Comparison of ENCODE assay signal across 10 cellular contexts in the genomic region with DNA sequence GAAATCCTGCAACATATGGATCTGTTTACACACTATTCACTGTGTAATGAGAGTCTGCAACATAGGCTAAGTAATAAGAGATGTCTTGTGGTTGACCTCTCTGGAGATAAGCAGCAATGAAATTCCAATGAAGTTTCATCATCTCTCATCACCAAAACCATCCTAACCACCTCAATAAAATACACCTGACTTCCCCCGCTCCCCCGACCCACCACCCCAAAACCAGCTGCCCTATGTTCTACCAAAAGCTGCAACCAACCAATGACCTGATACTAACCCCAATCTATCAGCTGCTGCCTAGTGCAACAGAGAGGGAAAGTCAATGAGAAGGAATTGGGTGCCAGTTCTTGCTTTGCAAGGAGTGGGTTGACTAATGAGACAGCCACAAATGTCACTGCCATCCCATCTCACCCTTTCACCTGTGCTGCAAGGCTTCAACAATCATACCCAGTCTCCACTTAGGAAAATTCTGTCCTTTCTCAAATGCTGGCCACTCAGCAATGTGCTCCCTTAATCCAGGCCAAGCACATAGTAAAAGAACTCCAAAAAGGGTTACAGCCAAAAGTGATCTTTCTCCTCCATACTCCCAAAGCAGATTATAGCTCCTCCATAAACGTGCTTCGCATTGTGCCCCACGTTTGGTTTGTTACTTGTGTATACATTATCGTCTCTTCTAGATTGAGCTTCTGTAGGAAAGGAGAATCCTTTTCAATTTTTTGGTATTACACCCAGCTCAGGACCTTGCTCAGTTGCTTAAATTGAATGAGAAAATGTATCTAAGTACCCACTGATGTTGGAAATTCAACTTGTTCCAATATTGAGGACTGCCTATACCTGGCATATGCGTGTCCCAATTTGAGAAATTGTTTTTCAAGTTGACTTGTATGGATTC.
DNase-seq lines count a peak whose midpoint lies in the region; ATAC-seq, FAIRE-seq and TF ChIP-seq lines count a peak whose summit lies in the region.
"Had no signal": no experiment of that assay in that cellular context is flagged by ENCODE, and none has a peak within 500 bp of the region (broad histone marks: within the 10 kb centered on the region; RNA-seq: fewer than 3 reads in every experiment).

No MANE protein-coding gene starts in this region.

- peak; percentile 19 for ATAC-seq in GM19328 (IDR thresholded peaks at IDR 0.05; ENCODE audit: unreplicated experiment)
- peak; percentile 27 for ATAC-seq in HG03108 (IDR thresholded peaks at IDR 0.05; ENCODE audit: unreplicated experiment)
- ATAC-seq: left ventricle myocardium superior had no signal

- POLR2A ChIA-PET in GM10248 (lab: Yijun Ruan, JAX): interaction anchor here (0.6 to 1.1 kb wide), 2 partner anchors 12 to 160 kb away, joined by 4 to 5 read pairs; no protein-coding TSS in a partner anchor

- CTCF ChIA-PET in GM10248 (lab: Yijun Ruan, JAX): no interaction called here

- peak; percentile 46 for DNase-seq in EL
- peak; percentile 58 for DNase-seq in activated naive CD4-positive, alpha-beta T cell treated with anti-CD3 and anti-CD28 coated beads, Interleukin-2, amount 50 U/mL, for 16 hours
- DNase-seq in hypothalamus (lab: John Stamatoyannopoulos, UW): no peak
- no peak for DNase-seq in RCC 7860 (ENCODE audit: low spot score)
- no peak for DNase-seq in GM10248 (ENCODE audit: extremely low spot score)
- no peak for DNase-seq in NCI-H774 (lab: John Stamatoyannopoulos, UW)
- DNase-seq: DMS79, left ventricle myocardium superior had no signal

- TF ChIP-seq CTCF in GM10248 (IDR thresholded peaks at IDR 0.05; ENCODE audit: control extremely low read depth, extremely low read depth, low read depth, missing control alignments): no peak

- no peak for FAIRE-seq in RCC 7860 (lab: Jason Lieb, UNC)

Comparison
In these comparisons a context has a peak if more than half of its experiments do, and no peak if none do; other contexts are left out.
1. DNase-seq: peak in EL (single experiment) and activated naive CD4-positive, alpha-beta T cell treated with anti-CD3 and anti-CD28 coated beads, Interleukin-2, amount 50 U/mL, for 16 hours (single experiment); none in hypothalamus (0 of 51), RCC 7860 (single experiment), GM10248 (single experiment) and NCI-H774 (single experiment).